In the genomic region with DNA sequence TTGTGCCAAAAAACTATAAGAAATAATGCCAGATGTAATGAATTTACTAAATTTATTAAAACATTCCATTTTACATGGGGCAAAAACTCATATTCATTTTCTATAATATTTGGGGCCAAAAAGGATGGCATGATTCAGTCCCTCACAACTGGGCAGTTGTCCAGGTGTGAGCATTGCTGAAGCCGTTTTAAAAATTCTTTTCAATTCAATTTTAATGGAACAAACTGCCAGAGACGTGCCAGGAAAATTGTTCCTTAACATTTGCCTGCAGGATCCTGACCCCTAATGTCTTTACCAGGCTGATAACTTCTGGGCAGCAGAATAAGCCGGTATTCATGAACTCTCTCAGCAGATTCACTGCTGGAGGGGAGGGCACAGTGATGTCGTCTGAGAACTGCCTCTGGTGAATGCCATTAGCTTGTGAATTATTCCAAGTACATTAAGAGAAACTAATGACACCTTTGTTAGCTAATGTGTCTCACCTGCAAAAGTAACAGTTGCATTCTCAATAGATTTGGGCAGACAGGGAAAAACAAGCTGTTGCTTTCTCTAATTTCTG, we compare ENCODE assay signal across 1 cellular context.
TF ChIP-seq lines count a peak whose summit lies in the region.

No MANE protein-coding gene starts in this region.

TF ChIP-seq in GM23338, 12 proteins besides CTCF, POLR2A, EP300 and RAD21:
- TF ChIP-seq, protein P1, sequence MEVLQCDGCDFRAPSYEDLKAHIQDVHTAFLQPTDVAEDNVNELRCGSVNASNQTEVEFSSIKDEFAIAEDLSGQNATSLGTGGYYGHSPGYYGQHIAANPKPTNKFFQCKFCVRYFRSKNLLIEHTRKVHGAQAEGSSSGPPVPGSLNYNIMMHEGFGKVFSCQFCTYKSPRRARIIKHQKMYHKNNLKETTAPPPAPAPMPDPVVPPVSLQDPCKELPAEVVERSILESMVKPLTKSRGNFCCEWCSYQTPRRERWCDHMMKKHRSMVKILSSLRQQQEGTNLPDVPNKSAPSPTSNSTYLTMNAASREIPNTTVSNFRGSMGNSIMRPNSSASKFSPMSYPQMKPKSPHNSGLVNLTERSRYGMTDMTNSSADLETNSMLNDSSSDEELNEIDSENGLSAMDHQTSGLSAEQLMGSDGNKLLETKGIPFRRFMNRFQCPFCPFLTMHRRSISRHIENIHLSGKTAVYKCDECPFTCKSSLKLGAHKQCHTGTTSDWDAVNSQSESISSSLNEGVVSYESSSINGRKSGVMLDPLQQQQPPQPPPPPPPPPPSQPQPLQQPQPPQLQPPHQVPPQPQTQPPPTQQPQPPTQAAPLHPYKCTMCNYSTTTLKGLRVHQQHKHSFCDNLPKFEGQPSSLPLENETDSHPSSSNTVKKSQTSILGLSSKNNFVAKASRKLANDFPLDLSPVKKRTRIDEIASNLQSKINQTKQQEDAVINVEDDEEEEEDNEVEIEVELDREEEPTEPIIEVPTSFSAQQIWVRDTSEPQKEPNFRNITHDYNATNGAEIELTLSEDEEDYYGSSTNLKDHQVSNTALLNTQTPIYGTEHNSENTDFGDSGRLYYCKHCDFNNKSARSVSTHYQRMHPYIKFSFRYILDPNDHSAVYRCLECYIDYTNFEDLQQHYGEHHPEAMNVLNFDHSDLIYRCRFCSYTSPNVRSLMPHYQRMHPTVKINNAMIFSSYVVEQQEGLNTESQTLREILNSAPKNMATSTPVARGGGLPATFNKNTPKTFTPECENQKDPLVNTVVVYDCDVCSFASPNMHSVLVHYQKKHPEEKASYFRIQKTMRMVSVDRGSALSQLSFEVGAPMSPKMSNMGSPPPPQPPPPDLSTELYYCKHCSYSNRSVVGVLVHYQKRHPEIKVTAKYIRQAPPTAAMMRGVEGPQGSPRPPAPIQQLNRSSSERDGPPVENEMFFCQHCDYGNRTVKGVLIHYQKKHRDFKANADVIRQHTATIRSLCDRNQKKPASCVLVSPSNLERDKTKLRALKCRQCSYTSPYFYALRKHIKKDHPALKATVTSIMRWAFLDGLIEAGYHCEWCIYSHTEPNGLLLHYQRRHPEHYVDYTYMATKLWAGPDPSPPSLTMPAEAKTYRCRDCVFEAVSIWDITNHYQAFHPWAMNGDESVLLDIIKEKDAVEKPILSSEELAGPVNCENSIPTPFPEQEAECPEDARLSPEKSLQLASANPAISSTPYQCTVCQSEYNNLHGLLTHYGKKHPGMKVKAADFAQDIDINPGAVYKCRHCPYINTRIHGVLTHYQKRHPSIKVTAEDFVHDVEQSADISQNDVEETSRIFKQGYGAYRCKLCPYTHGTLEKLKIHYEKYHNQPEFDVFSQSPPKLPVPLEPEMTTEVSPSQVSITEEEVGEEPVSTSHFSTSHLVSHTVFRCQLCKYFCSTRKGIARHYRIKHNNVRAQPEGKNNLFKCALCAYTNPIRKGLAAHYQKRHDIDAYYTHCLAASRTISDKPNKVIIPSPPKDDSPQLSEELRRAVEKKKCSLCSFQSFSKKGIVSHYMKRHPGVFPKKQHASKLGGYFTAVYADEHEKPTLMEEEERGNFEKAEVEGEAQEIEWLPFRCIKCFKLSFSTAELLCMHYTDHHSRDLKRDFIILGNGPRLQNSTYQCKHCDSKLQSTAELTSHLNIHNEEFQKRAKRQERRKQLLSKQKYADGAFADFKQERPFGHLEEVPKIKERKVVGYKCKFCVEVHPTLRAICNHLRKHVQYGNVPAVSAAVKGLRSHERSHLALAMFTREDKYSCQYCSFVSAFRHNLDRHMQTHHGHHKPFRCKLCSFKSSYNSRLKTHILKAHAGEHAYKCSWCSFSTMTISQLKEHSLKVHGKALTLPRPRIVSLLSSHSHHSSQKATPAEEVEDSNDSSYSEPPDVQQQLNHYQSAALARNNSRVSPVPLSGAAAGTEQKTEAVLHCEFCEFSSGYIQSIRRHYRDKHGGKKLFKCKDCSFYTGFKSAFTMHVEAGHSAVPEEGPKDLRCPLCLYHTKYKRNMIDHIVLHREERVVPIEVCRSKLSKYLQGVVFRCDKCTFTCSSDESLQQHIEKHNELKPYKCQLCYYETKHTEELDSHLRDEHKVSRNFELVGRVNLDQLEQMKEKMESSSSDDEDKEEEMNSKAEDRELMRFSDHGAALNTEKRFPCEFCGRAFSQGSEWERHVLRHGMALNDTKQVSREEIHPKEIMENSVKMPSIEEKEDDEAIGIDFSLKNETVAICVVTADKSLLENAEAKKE (CRISPR knock-in tag; IDR thresholded peaks at IDR 0.05), result no peak
- TF ChIP-seq CREB1 (CRISPR knock-in tag; IDR thresholded peaks at IDR 0.05; ENCODE audit: low read depth) (no peak), EZH2phosphoT487 (IDR thresholded peaks at IDR 0.05; ENCODE audit: unreplicated experiment) (no peak), STAT1 (IDR thresholded peaks at IDR 0.05; ENCODE audit: unreplicated experiment) (no peak), ZNF114 (CRISPR knock-in tag; IDR thresholded peaks at IDR 0.05) (no peak), POLR2AphosphoS5 (IDR thresholded peaks at IDR 0.05; ENCODE audit: low read depth) (no peak), NANOG (IDR thresholded peaks at IDR 0.05; ENCODE audit: borderline replicate concordance) (no peak), ZNF331 (CRISPR knock-in tag; IDR thresholded peaks at IDR 0.05; ENCODE audit: low read depth) (no peak), EZH2 (IDR thresholded peaks at IDR 0.05; ENCODE audit: low read depth, unreplicated experiment) (no peak), JUNB (IDR thresholded peaks at IDR 0.05; ENCODE audit: unreplicated experiment) (no peak)
- TF ChIP-seq, protein P2, sequence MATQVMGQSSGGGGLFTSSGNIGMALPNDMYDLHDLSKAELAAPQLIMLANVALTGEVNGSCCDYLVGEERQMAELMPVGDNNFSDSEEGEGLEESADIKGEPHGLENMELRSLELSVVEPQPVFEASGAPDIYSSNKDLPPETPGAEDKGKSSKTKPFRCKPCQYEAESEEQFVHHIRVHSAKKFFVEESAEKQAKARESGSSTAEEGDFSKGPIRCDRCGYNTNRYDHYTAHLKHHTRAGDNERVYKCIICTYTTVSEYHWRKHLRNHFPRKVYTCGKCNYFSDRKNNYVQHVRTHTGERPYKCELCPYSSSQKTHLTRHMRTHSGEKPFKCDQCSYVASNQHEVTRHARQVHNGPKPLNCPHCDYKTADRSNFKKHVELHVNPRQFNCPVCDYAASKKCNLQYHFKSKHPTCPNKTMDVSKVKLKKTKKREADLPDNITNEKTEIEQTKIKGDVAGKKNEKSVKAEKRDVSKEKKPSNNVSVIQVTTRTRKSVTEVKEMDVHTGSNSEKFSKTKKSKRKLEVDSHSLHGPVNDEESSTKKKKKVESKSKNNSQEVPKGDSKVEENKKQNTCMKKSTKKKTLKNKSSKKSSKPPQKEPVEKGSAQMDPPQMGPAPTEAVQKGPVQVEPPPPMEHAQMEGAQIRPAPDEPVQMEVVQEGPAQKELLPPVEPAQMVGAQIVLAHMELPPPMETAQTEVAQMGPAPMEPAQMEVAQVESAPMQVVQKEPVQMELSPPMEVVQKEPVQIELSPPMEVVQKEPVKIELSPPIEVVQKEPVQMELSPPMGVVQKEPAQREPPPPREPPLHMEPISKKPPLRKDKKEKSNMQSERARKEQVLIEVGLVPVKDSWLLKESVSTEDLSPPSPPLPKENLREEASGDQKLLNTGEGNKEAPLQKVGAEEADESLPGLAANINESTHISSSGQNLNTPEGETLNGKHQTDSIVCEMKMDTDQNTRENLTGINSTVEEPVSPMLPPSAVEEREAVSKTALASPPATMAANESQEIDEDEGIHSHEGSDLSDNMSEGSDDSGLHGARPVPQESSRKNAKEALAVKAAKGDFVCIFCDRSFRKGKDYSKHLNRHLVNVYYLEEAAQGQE (IDR thresholded peaks at IDR 0.05; ENCODE audit: unreplicated experiment), result no peak
- TF ChIP-seq, protein P3, sequence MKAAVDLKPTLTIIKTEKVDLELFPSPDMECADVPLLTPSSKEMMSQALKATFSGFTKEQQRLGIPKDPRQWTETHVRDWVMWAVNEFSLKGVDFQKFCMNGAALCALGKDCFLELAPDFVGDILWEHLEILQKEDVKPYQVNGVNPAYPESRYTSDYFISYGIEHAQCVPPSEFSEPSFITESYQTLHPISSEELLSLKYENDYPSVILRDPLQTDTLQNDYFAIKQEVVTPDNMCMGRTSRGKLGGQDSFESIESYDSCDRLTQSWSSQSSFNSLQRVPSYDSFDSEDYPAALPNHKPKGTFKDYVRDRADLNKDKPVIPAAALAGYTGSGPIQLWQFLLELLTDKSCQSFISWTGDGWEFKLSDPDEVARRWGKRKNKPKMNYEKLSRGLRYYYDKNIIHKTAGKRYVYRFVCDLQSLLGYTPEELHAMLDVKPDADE (IDR thresholded peaks at IDR 0.05), result no peak
